ENCODE assay signal across 1 cellular context in genomic region chr17:75176625-75177024, GRCh38.
TF ChIP-seq lines count a peak whose summit lies in the region.

No MANE protein-coding gene starts in this region.

TF ChIP-seq in GM23338, 12 proteins besides CTCF, POLR2A, EP300 and RAD21:
- TF ChIP-seq JUNB (IDR thresholded peaks at IDR 0.05; ENCODE audit: unreplicated experiment) (no peak), REST (IDR thresholded peaks at IDR 0.05; ENCODE audit: unreplicated experiment) (no peak), ETS1 (IDR thresholded peaks at IDR 0.05) (no peak), STAT1 (IDR thresholded peaks at IDR 0.05; ENCODE audit: unreplicated experiment) (no peak), POLR2AphosphoS5 (IDR thresholded peaks at IDR 0.05; ENCODE audit: low read depth) (no peak), EZH2 (IDR thresholded peaks at IDR 0.05; ENCODE audit: low read depth, unreplicated experiment) (no peak), CREB1 (CRISPR knock-in tag; IDR thresholded peaks at IDR 0.05; ENCODE audit: low read depth) (no peak), NANOG (IDR thresholded peaks at IDR 0.05; ENCODE audit: borderline replicate concordance) (no peak)
